ENCODE assay signal across 8 cellular contexts in genomic region chr6:139028658-139029469, GRCh38. TPM values are rescaled to one million over a fixed set of nuclear protein-coding genes. Genes with fewer than 3 reads are reported as not detected.
DNase-seq lines count a peak whose midpoint lies in the region; ATAC-seq and TF ChIP-seq lines count a peak whose summit lies in the region.

ABRACL (plus strand) TSS chr6:139028745; CDS start chr6:139034161, 5,416 bp downstream.

- intact Hi-C loops in activated CD4-positive, alpha-beta T cell treated with anti-CD3 and anti-CD28 coated beads for 36 hours (cut with DNase I, micrococcal nuclease): loop anchor here (1.0 to 5.0 kb wide), 16 partner anchors 31 to 345 kb away; partner anchors contain the start of genes CITED2 (in 2 of the 2), REPS1 (in 2 of the 2), CCDC28A (in 1 of the 2) and TXLNB (in 1 of the 2)

- DNase-seq in A172 (ENCODE audit: low spot score) (peak; percentile 78), NCI-H345 (lab: John Stamatoyannopoulos, UW) (peak; percentile 79), left kidney (ENCODE audit: low read depth, low spot score) (peak; percentile 93)
- peak; percentile 93 for DNase-seq in activated CD4-positive, alpha-beta T cell treated with anti-CD3 and anti-CD28 coated beads for 36 hours
- DNase-seq in stimulated activated CD4-positive, alpha-beta T cell treated with anti-CD3 and anti-CD28 coated beads, Interleukin-2, amount 100 ng/mL, for 24 hours: peak; percentile 85 to 86

- peak; percentile 55 for ATAC-seq in HG03066 (IDR thresholded peaks at IDR 0.05; ENCODE audit: low read depth, unreplicated experiment)
- peak; percentile 85 for ATAC-seq in activated CD4-positive, alpha-beta T cell treated with anti-CD3 and anti-CD28 coated beads for 36 hours

- peak within 1 kb of the TSS; percentile 52 for H3K27ac ChIP-seq in cingulate gyrus (ENCODE audit: low read depth, low read length)

- no peaks in the 10 kb centered on the region for H3K27me3 Mint-ChIP-seq in activated CD4-positive, alpha-beta T cell treated with anti-CD3 and anti-CD28 coated beads for 36 hours

- peak within 1 kb of the TSS; percentile 93 for H3K27ac Mint-ChIP-seq in activated CD4-positive, alpha-beta T cell treated with anti-CD3 and anti-CD28 coated beads for 36 hours

- peaks cover 11% of the 10 kb centered on the region for H3K36me3 Mint-ChIP-seq in activated CD4-positive, alpha-beta T cell treated with anti-CD3 and anti-CD28 coated beads for 36 hours (ENCODE audit: low read depth)

- POLR2A ChIA-PET in activated CD4-positive, alpha-beta T cell treated with anti-CD3 and anti-CD28 coated beads for 36 hours (lab: Charles Lee): interaction anchor here (0.8 to 1.1 kb wide), 2 partner anchors 108 to 346 kb away, joined by 3 read pairs; no protein-coding TSS in a partner anchor

- peak; percentile 84 for TF ChIP-seq POLR2A in GM18526 (IDR thresholded peaks at IDR 0.05; ENCODE audit: extremely low read depth, insufficient read length)

- no peak within 1 kb of the TSS for H3K4me3 Mint-ChIP-seq in activated CD4-positive, alpha-beta T cell treated with anti-CD3 and anti-CD28 coated beads for 36 hours

- no peaks in the 10 kb centered on the region for H3K9me3 Mint-ChIP-seq in activated CD4-positive, alpha-beta T cell treated with anti-CD3 and anti-CD28 coated beads for 36 hours (ENCODE audit: low read depth)

- CTCF ChIA-PET in activated CD4-positive, alpha-beta T cell treated with anti-CD3 and anti-CD28 coated beads for 36 hours (lab: Charles Lee): interaction anchor here (1.0 kb wide), 1 partner anchor 213 kb away, joined by 3 read pairs; no protein-coding TSS in a partner anchor

- H3K4me1 Mint-ChIP-seq in activated CD4-positive, alpha-beta T cell treated with anti-CD3 and anti-CD28 coated beads for 36 hours: peaks cover 23% of the 10 kb centered on the region

RNA-seq across cellular contexts. Expression of gene ABRACL, which starts in this region (rescaled TPM):
- total RNA-seq in A172 (2014; rRNA removed; shearing (Covaris generic)): 112 and 133 TPM in 2 replicates
- 100 to 1,000 TPM in 1 of 2 experiments, 10 to 100 TPM in 1; 92.5 to 180 TPM for total RNA-seq in activated CD4-positive, alpha-beta T cell treated with anti-CD3 and anti-CD28 coated beads for 36 hours

Comparison
In these comparisons a context has a peak if more than half of its experiments do, and no peak if none do; other contexts are left out.
1. Peak in every context shown above with its lines: DNase-seq, ATAC-seq and H3K27ac ChIP-seq.